Comparison of ENCODE assay signal across 8 cellular contexts in genomic region chr15:83207622-83208356, GRCh38. TPM values are rescaled to one million over a fixed set of nuclear protein-coding genes. Genes with fewer than 3 reads are reported as not detected.
DNase-seq lines count a peak whose midpoint lies in the region; ATAC-seq and TF ChIP-seq lines count a peak whose summit lies in the region.

HDGFL3 (minus strand) TSS chr15:83207823; CDS start chr15:83207414, 409 bp downstream.

- H3K27ac ChIP-seq in thymus (ENCODE audit: low read depth): peak within 1 kb of the TSS; percentile 72

- H3K9me3 ChIP-seq in thymus (ENCODE audit: control insufficient read depth): no peaks in the 10 kb centered on the region

- H3K4me3 ChIP-seq in fibroblast of pulmonary artery (replicated peaks; ENCODE audit: low read depth, low read length) (peak within 1 kb of the TSS; percentile 73), thymus (ENCODE audit: low read length) (peak within 1 kb of the TSS; percentile 85)

- H3K4me1 ChIP-seq in thymus (ENCODE audit: control insufficient read depth, insufficient read depth, low read length): peaks cover 6% of the 10 kb centered on the region

- no peak for ATAC-seq in GM18873 (IDR thresholded peaks at IDR 0.05; ENCODE audit: low FRiP score, unreplicated experiment)

- peaks cover 2% of the 10 kb centered on the region for H3K27me3 ChIP-seq in thymus (ENCODE audit: control insufficient read depth, insufficient read depth)

- no peak for TF ChIP-seq CTCF in fibroblast of pulmonary artery (IDR thresholded peaks at IDR 0.05; ENCODE audit: low read length, missing control alignments)

- peak within 1 kb of the TSS; percentile 20 for H3K27ac Mint-ChIP-seq in activated T-helper 2 cell treated with anti-CD3 and anti-CD28 coated beads, Interferon-gamma antibody, Interleukin-2, Interleukin-4, amounts not matched to agents 10 μg/mL and 5 μg/mL and 100 μg/mL, durations not matched to agents 14 hours and 24 hours and 36 hours

- peak within 1 kb of the TSS; percentile 87 for H3K4me3 Mint-ChIP-seq in activated T-helper 2 cell treated with anti-CD3 and anti-CD28 coated beads, Interferon-gamma antibody, Interleukin-2, Interleukin-4, amounts not matched to agents 10 μg/mL and 5 μg/mL and 100 μg/mL, durations not matched to agents 14 hours and 24 hours and 36 hours (ENCODE audit: low read depth)

- peaks cover 4% of the 10 kb centered on the region for H3K36me3 Mint-ChIP-seq in activated T-helper 2 cell treated with anti-CD3 and anti-CD28 coated beads, Interferon-gamma antibody, Interleukin-2, Interleukin-4, amounts not matched to agents 10 μg/mL and 5 μg/mL and 100 μg/mL, durations not matched to agents 14 hours and 24 hours and 36 hours (ENCODE audit: low read depth)

- no peaks in the 10 kb centered on the region for H3K9me3 Mint-ChIP-seq in activated T-helper 2 cell treated with anti-CD3 and anti-CD28 coated beads, Interferon-gamma antibody, Interleukin-2, Interleukin-4, amounts not matched to agents 10 μg/mL and 5 μg/mL and 100 μg/mL, durations not matched to agents 14 hours and 24 hours and 36 hours

- no peaks in the 10 kb centered on the region for H3K36me3 ChIP-seq in thymus (ENCODE audit: control insufficient read depth, insufficient read depth)

- peaks cover 6% of the 10 kb centered on the region for H3K4me1 Mint-ChIP-seq in activated T-helper 2 cell treated with anti-CD3 and anti-CD28 coated beads, Interferon-gamma antibody, Interleukin-2, Interleukin-4, amounts not matched to agents 10 μg/mL and 5 μg/mL and 100 μg/mL, durations not matched to agents 14 hours and 24 hours and 36 hours (ENCODE audit: low read depth)

- intact Hi-C loops in activated T-helper 2 cell treated with anti-CD3 and anti-CD28 coated beads, Interferon-gamma antibody, Interleukin-2, Interleukin-4, amounts not matched to agents 10 μg/mL and 5 μg/mL and 100 μg/mL, durations not matched to agents 14 hours and 24 hours and 36 hours (cut with micrococcal nuclease): loop anchor here (1.0 to 5.0 kb wide), 3 partner anchors 8 to 197 kb away; partner anchors contain the start of genes BTBD1 and C15orf40

- WGBS in thymus: under 1% methylated on average over 99 of the region's 99 CpGs

- peaks cover 36% of the 10 kb centered on the region for H3K27me3 Mint-ChIP-seq in activated T-helper 2 cell treated with anti-CD3 and anti-CD28 coated beads, Interferon-gamma antibody, Interleukin-2, Interleukin-4, amounts not matched to agents 10 μg/mL and 5 μg/mL and 100 μg/mL, durations not matched to agents 14 hours and 24 hours and 36 hours (ENCODE audit: low read depth)

- DNase-seq in ELR (ENCODE audit: low read depth) (peak; percentile 76), HCEC 1CT (peak; percentile 44), NCI-H524 (lab: John Stamatoyannopoulos, UW) (peak; percentile 58 to 83), fibroblast of pulmonary artery (ENCODE audit: low read depth) (peak; percentile 57), myocyte (ENCODE audit: low read depth) (peak; percentile 71)
- DNase-seq in activated T-helper 2 cell treated with anti-CD3 and anti-CD28 coated beads, Interferon-gamma antibody, Interleukin-2, Interleukin-4, amounts not matched to agents 10 μg/mL and 5 μg/mL and 100 μg/mL, durations not matched to agents 14 hours and 24 hours and 36 hours (ENCODE audit: low spot score): peak; percentile 13

RNA-seq across cellular contexts. Expression of gene HDGFL3, which starts in this region (rescaled TPM):
- 19.1 TPM in 2 replicates for total RNA-seq in activated T-helper 2 cell treated with anti-CD3 and anti-CD28 coated beads, Interferon-gamma antibody, Interleukin-2, Interleukin-4, amounts not matched to agents 10 μg/mL and 5 μg/mL and 100 μg/mL, durations not matched to agents 14 hours and 24 hours and 36 hours
- total RNA-seq in myocyte: 40.9 and 43.3 TPM in 2 replicates
- polyA plus RNA-seq in myocyte (2012): 38.1 TPM
- polyA plus RNA-seq in thymus: 20.9 TPM

Comparison
In these comparisons a context has a peak if more than half of its experiments do, and no peak if none do; other contexts are left out.
1. DNase-seq: peak in every context shown above with its lines; median percentile 76 in ELR; 71 in myocyte; 70 in NCI-H524; 57 in fibroblast of pulmonary artery; 44 in HCEC 1CT; 13 in activated T-helper 2 cell treated with anti-CD3 and anti-CD28 coated beads, Interferon-gamma antibody, Interleukin-2, Interleukin-4, amounts not matched to agents 10 μg/mL and 5 μg/mL and 100 μg/mL, durations not matched to agents 14 hours and 24 hours and 36 hours.